In the genomic region with DNA sequence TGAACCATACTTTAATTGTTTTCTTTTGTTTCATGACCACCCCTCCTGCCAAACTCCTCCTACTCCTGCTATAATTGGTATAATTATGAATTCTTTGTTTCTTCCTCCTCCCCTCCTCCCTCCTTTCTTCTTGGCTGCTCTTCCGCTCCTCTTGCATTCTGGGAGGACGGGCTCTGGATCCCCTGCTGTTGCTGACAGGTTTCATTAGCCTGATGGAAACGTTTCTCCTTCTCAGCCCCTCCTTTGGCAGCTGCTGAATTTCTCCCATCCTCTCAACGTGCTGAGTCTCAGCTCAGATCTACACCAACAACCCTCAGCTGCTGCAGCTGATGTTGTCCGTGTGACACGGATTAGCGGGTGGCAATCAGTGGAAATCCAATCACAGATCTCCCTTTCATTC, we compare ENCODE assay signal across 1 cellular context.
TF ChIP-seq lines count a peak whose summit lies in the region.

No MANE protein-coding gene starts in this region.

TF ChIP-seq in GM23338, 12 proteins besides CTCF, POLR2A, EP300 and RAD21 (continued from another document):
- TF ChIP-seq, protein P1, sequence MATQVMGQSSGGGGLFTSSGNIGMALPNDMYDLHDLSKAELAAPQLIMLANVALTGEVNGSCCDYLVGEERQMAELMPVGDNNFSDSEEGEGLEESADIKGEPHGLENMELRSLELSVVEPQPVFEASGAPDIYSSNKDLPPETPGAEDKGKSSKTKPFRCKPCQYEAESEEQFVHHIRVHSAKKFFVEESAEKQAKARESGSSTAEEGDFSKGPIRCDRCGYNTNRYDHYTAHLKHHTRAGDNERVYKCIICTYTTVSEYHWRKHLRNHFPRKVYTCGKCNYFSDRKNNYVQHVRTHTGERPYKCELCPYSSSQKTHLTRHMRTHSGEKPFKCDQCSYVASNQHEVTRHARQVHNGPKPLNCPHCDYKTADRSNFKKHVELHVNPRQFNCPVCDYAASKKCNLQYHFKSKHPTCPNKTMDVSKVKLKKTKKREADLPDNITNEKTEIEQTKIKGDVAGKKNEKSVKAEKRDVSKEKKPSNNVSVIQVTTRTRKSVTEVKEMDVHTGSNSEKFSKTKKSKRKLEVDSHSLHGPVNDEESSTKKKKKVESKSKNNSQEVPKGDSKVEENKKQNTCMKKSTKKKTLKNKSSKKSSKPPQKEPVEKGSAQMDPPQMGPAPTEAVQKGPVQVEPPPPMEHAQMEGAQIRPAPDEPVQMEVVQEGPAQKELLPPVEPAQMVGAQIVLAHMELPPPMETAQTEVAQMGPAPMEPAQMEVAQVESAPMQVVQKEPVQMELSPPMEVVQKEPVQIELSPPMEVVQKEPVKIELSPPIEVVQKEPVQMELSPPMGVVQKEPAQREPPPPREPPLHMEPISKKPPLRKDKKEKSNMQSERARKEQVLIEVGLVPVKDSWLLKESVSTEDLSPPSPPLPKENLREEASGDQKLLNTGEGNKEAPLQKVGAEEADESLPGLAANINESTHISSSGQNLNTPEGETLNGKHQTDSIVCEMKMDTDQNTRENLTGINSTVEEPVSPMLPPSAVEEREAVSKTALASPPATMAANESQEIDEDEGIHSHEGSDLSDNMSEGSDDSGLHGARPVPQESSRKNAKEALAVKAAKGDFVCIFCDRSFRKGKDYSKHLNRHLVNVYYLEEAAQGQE (IDR thresholded peaks at IDR 0.05; ENCODE audit: unreplicated experiment) = no peak
- no peak for TF ChIP-seq ZNF114 (CRISPR knock-in tag; IDR thresholded peaks at IDR 0.05)
TF ChIP-seq in GM23338: peak in this region for 0.
